ENCODE assay signal across 1 cellular context in the genomic region with DNA sequence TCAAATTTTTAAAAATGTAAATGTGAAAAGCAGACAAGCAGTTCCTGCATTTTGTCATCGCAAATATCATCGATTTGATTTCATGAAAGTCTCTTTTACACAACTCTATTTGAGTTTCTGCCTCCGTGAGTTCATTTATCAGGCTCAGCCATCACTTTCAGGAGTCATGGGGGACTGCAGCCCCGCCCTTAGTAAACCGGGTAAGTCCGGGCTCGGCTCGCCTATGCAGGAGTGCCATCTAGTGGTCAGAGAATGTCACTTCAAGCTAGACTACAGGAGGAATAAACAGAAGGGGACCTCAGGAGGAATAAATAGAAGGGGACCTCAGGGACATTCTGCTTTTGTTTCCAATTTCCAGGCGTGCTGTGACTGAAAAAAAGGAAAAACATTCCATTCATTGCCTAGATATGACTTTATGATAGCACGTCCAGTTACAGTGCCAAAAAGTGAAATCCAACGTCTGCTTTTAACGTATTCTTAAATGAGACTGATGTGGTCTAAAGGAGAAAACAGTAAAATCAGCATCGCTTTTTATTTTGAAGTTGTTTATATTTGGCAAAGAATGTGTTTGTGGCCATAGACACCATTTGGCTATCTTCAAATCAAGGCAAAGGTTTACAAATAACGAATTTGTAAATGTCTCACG.
TF ChIP-seq lines count a peak whose summit lies in the region.

No MANE protein-coding gene starts in this region.

TF ChIP-seq in K562, 482 proteins besides CTCF, POLR2A, EP300 and RAD21 (continued from another document and continues in another):
- TF ChIP-seq, protein P1, sequence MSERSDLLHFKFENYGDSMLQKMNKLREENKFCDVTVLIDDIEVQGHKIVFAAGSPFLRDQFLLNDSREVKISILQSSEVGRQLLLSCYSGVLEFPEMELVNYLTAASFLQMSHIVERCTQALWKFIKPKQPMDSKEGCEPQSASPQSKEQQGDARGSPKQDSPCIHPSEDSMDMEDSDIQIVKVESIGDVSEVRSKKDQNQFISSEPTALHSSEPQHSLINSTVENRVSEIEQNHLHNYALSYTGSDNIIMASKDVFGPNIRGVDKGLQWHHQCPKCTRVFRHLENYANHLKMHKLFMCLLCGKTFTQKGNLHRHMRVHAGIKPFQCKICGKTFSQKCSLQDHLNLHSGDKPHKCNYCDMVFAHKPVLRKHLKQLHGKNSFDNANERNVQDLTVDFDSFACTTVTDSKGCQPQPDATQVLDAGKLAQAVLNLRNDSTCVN (CRISPR knock-in tag; IDR thresholded peaks at IDR 0.05), result no peak
- TF ChIP-seq, protein P2, sequence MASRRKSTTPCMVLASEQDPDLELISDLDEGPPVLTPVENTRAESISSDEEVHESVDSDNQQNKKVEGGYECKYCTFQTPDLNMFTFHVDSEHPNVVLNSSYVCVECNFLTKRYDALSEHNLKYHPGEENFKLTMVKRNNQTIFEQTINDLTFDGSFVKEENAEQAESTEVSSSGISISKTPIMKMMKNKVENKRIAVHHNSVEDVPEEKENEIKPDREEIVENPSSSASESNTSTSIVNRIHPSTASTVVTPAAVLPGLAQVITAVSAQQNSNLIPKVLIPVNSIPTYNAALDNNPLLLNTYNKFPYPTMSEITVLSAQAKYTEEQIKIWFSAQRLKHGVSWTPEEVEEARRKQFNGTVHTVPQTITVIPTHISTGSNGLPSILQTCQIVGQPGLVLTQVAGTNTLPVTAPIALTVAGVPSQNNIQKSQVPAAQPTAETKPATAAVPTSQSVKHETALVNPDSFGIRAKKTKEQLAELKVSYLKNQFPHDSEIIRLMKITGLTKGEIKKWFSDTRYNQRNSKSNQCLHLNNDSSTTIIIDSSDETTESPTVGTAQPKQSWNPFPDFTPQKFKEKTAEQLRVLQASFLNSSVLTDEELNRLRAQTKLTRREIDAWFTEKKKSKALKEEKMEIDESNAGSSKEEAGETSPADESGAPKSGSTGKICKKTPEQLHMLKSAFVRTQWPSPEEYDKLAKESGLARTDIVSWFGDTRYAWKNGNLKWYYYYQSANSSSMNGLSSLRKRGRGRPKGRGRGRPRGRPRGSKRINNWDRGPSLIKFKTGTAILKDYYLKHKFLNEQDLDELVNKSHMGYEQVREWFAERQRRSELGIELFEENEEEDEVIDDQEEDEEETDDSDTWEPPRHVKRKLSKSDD (conservative IDR thresholded peaks at IDR 0.05; ENCODE audit: low read length), result no peak
- TF ChIP-seq RFX5 (IDR thresholded peaks at IDR 0.05; ENCODE audit: low read depth, low read length) (no peak), ZNF347 (CRISPR knock-in tag; IDR thresholded peaks at IDR 0.05; ENCODE audit: low read depth) (no peak), ILK (tag; IDR thresholded peaks at IDR 0.05; ENCODE audit: borderline replicate concordance, low read depth) (no peak), PTRF (tag; IDR thresholded peaks at IDR 0.05) (no peak), PPARD (CRISPR knock-in tag; IDR thresholded peaks at IDR 0.05) (no peak), CBX3 (IDR thresholded peaks at IDR 0.05; ENCODE audit: borderline replicate concordance in 1 of 2, low read length in 2 of 2) (0 out of 3 replicates have a peak, but pooled peaks of 1 of the 2 experiments have one; percentile 18), ELF1 (tag; IDR thresholded peaks at IDR 0.05) (no peak), SMARCB1 (IDR thresholded peaks at IDR 0.05; ENCODE audit: insufficient read length, low read depth) (no peak), HNRNPL (IDR thresholded peaks at IDR 0.05; ENCODE audit: low read depth, low read length) (no peak), FOXJ2 (tag; IDR thresholded peaks at IDR 0.05) (no peak), MXI1 (IDR thresholded peaks at IDR 0.05; ENCODE audit: low read depth, low read length) (no peak), ESRRB (CRISPR knock-in tag; IDR thresholded peaks at IDR 0.05; ENCODE audit: borderline replicate concordance) (no peak), ZSCAN29 (IDR thresholded peaks at IDR 0.05) (no peak), NCOA2 (IDR thresholded peaks at IDR 0.05; ENCODE audit: partially characterized antibody in 2 of 2) (no peak), SIRT6 (IDR thresholded peaks at IDR 0.05; ENCODE audit: low read depth, low read length) (no peak), GABPB2 (CRISPR knock-in tag; conservative IDR thresholded peaks at IDR 0.05) (no peak), XRCC4 (IDR thresholded peaks at IDR 0.05; ENCODE audit: extremely low read depth, insufficient read depth, insufficient read length) (no peak), STAG1 (CRISPR knock-in tag; IDR thresholded peaks at IDR 0.05; ENCODE audit: borderline replicate concordance) (peak; percentile 67; the same call in 1 of the 2 replicates), LARP7 (IDR thresholded peaks at IDR 0.05) (no peak), TARDBP (IDR thresholded peaks at IDR 0.05) (no peak), POU5F1 (IDR thresholded peaks at IDR 0.05; ENCODE audit: borderline replicate concordance, low read depth, low read length, partially characterized antibody) (no peak), XRCC3 (IDR thresholded peaks at IDR 0.05) (no peak), ZKSCAN3 (CRISPR knock-in tag; IDR thresholded peaks at IDR 0.05) (no peak), SNIP1 (IDR thresholded peaks at IDR 0.05; ENCODE audit: low read depth) (no peak), SMC3 (conservative IDR thresholded peaks at IDR 0.05; ENCODE audit: insufficient read depth, low read depth, low read length) (peak; percentile 91), ZNF12 (CRISPR knock-in tag; IDR thresholded peaks at IDR 0.05) (no peak), CTBP1 (IDR thresholded peaks at IDR 0.05; ENCODE audit: borderline replicate concordance) (no peak)
- TF ChIP-seq, protein P3, sequence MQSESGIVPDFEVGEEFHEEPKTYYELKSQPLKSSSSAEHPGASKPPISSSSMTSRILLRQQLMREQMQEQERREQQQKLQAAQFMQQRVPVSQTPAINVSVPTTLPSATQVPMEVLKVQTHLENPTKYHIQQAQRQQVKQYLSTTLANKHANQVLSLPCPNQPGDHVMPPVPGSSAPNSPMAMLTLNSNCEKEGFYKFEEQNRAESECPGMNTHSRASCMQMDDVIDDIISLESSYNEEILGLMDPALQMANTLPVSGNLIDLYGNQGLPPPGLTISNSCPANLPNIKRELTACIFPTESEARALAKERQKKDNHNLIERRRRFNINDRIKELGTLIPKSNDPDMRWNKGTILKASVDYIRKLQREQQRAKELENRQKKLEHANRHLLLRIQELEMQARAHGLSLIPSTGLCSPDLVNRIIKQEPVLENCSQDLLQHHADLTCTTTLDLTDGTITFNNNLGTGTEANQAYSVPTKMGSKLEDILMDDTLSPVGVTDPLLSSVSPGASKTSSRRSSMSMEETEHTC (IDR thresholded peaks at IDR 0.05), result peak; percentile 61; the same call in 1 of the 2 replicates
- TF ChIP-seq, protein P4, sequence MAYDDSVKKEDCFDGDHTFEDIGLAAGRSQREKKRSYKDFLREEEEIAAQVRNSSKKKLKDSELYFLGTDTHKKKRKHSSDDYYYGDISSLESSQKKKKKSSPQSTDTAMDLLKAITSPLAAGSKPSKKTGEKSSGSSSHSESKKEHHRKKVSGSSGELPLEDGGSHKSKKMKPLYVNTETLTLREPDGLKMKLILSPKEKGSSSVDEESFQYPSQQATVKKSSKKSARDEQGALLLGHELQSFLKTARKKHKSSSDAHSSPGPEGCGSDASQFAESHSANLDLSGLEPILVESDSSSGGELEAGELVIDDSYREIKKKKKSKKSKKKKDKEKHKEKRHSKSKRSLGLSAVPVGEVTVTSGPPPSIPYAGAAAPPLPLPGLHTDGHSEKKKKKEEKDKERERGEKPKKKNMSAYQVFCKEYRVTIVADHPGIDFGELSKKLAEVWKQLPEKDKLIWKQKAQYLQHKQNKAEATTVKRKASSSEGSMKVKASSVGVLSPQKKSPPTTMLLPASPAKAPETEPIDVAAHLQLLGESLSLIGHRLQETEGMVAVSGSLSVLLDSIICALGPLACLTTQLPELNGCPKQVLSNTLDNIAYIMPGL (CRISPR knock-in tag; IDR thresholded peaks at IDR 0.05), result no peak
- TF ChIP-seq, protein P5, sequence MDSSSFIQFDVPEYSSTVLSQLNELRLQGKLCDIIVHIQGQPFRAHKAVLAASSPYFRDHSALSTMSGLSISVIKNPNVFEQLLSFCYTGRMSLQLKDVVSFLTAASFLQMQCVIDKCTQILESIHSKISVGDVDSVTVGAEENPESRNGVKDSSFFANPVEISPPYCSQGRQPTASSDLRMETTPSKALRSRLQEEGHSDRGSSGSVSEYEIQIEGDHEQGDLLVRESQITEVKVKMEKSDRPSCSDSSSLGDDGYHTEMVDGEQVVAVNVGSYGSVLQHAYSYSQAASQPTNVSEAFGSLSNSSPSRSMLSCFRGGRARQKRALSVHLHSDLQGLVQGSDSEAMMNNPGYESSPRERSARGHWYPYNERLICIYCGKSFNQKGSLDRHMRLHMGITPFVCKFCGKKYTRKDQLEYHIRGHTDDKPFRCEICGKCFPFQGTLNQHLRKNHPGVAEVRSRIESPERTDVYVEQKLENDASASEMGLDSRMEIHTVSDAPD (CRISPR knock-in tag; IDR thresholded peaks at IDR 0.05), result no peak
- TF ChIP-seq, protein P6, sequence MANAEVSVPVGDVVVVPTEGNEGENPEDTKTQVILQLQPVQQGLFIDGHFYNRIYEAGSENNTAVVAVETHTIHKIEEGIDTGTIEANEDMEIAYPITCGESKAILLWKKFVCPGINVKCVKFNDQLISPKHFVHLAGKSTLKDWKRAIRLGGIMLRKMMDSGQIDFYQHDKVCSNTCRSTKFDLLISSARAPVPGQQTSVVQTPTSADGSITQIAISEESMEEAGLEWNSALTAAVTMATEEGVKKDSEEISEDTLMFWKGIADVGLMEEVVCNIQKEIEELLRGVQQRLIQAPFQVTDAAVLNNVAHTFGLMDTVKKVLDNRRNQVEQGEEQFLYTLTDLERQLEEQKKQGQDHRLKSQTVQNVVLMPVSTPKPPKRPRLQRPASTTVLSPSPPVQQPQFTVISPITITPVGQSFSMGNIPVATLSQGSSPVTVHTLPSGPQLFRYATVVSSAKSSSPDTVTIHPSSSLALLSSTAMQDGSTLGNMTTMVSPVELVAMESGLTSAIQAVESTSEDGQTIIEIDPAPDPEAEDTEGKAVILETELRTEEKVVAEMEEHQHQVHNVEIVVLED (CRISPR knock-in tag; IDR thresholded peaks at IDR 0.05), result no peak
- TF ChIP-seq, protein P7, sequence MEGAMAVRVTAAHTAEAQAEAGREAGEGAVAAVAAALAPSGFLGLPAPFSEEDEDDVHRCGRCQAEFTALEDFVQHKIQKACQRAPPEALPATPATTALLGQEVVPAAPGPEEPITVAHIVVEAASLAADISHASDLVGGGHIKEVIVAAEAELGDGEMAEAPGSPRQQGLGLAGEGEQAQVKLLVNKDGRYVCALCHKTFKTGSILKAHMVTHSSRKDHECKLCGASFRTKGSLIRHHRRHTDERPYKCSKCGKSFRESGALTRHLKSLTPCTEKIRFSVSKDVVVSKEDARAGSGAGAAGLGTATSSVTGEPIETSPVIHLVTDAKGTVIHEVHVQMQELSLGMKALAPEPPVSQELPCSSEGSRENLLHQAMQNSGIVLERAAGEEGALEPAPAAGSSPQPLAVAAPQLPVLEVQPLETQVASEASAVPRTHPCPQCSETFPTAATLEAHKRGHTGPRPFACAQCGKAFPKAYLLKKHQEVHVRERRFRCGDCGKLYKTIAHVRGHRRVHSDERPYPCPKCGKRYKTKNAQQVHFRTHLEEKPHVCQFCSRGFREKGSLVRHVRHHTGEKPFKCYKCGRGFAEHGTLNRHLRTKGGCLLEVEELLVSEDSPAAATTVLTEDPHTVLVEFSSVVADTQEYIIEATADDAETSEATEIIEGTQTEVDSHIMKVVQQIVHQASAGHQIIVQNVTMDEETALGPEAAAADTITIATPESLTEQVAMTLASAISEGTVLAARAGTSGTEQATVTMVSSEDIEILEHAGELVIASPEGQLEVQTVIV (CRISPR knock-in tag; IDR thresholded peaks at IDR 0.05; ENCODE audit: borderline replicate concordance), result no peak
- TF ChIP-seq, protein P8, sequence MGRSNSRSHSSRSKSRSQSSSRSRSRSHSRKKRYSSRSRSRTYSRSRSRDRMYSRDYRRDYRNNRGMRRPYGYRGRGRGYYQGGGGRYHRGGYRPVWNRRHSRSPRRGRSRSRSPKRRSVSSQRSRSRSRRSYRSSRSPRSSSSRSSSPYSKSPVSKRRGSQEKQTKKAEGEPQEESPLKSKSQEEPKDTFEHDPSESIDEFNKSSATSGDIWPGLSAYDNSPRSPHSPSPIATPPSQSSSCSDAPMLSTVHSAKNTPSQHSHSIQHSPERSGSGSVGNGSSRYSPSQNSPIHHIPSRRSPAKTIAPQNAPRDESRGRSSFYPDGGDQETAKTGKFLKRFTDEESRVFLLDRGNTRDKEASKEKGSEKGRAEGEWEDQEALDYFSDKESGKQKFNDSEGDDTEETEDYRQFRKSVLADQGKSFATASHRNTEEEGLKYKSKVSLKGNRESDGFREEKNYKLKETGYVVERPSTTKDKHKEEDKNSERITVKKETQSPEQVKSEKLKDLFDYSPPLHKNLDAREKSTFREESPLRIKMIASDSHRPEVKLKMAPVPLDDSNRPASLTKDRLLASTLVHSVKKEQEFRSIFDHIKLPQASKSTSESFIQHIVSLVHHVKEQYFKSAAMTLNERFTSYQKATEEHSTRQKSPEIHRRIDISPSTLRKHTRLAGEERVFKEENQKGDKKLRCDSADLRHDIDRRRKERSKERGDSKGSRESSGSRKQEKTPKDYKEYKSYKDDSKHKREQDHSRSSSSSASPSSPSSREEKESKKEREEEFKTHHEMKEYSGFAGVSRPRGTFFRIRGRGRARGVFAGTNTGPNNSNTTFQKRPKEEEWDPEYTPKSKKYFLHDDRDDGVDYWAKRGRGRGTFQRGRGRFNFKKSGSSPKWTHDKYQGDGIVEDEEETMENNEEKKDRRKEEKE (IDR thresholded peaks at IDR 0.05; ENCODE audit: borderline replicate concordance in 1 of 2, control insufficient read depth in 1 of 2, low read depth in 2 of 2, low read length in 1 of 2), result no peak
- TF ChIP-seq, protein P9, sequence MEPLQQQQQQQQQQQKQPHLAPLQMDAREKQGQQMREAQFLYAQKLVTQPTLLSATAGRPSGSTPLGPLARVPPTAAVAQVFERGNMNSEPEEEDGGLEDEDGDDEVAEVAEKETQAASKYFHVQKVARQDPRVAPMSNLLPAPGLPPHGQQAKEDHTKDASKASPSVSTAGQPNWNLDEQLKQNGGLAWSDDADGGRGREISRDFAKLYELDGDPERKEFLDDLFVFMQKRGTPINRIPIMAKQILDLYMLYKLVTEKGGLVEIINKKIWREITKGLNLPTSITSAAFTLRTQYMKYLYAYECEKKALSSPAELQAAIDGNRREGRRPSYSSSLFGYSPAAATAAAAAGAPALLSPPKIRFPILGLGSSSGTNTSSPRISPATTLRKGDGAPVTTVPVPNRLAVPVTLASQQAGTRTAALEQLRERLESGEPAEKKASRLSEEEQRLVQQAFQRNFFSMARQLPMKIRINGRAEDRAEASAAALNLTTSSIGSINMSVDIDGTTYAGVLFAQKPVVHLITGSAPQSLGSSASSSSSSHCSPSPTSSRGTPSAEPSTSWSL (CRISPR knock-in tag; IDR thresholded peaks at IDR 0.05; ENCODE audit: borderline replicate concordance), result no peak
